ENCODE assay signal across 1 cellular context in the genomic region with DNA sequence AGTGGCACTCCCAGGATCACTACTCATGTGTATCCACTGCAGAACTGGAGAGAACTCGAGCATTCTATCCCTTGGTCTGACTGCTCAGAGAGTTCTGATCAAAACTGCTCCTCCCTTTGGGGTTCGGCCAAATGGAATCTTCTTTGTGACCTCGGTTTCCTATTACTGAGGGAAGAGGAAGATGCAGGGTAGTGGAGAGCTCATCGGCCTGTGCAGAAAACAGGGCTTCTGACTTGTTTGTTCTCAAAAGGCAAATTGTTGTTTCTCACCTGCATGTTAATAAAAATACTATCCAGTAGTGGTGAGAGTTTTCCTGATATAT.
TF ChIP-seq lines count a peak whose summit lies in the region.

No MANE protein-coding gene starts in this region.

TF ChIP-seq in SK-N-SH treated with all-trans-retinoic acid at 6 μM for 48 hours, 23 proteins besides CTCF, POLR2A, EP300 and RAD21 (continued from another document):
- TF ChIP-seq, protein P1, sequence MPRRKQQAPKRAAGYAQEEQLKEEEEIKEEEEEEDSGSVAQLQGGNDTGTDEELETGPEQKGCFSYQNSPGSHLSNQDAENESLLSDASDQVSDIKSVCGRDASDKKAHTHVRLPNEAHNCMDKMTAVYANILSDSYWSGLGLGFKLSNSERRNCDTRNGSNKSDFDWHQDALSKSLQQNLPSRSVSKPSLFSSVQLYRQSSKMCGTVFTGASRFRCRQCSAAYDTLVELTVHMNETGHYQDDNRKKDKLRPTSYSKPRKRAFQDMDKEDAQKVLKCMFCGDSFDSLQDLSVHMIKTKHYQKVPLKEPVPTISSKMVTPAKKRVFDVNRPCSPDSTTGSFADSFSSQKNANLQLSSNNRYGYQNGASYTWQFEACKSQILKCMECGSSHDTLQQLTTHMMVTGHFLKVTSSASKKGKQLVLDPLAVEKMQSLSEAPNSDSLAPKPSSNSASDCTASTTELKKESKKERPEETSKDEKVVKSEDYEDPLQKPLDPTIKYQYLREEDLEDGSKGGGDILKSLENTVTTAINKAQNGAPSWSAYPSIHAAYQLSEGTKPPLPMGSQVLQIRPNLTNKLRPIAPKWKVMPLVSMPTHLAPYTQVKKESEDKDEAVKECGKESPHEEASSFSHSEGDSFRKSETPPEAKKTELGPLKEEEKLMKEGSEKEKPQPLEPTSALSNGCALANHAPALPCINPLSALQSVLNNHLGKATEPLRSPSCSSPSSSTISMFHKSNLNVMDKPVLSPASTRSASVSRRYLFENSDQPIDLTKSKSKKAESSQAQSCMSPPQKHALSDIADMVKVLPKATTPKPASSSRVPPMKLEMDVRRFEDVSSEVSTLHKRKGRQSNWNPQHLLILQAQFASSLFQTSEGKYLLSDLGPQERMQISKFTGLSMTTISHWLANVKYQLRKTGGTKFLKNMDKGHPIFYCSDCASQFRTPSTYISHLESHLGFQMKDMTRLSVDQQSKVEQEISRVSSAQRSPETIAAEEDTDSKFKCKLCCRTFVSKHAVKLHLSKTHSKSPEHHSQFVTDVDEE (CRISPR knock-in tag; IDR thresholded peaks at IDR 0.05): no peak
- TF ChIP-seq, protein P2, sequence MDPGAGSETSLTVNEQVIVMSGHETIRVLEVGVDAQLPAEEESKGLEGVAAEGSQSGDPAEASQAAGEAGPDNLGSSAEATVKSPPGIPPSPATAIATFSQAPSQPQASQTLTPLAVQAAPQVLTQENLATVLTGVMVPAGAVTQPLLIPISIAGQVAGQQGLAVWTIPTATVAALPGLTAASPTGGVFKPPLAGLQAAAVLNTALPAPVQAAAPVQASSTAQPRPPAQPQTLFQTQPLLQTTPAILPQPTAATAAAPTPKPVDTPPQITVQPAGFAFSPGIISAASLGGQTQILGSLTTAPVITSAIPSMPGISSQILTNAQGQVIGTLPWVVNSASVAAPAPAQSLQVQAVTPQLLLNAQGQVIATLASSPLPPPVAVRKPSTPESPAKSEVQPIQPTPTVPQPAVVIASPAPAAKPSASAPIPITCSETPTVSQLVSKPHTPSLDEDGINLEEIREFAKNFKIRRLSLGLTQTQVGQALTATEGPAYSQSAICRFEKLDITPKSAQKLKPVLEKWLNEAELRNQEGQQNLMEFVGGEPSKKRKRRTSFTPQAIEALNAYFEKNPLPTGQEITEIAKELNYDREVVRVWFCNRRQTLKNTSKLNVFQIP (CRISPR knock-in tag; IDR thresholded peaks at IDR 0.05; ENCODE audit: borderline replicate concordance, low read depth): no peak
- TF ChIP-seq ZFP3 (CRISPR knock-in tag; IDR thresholded peaks at IDR 0.05): no peak
- TF ChIP-seq ZNF8 (CRISPR knock-in tag; IDR thresholded peaks at IDR 0.05): no peak
- no peak for TF ChIP-seq TCF4 (CRISPR knock-in tag; IDR thresholded peaks at IDR 0.05; ENCODE audit: borderline replicate concordance)
- TF ChIP-seq, protein P3, sequence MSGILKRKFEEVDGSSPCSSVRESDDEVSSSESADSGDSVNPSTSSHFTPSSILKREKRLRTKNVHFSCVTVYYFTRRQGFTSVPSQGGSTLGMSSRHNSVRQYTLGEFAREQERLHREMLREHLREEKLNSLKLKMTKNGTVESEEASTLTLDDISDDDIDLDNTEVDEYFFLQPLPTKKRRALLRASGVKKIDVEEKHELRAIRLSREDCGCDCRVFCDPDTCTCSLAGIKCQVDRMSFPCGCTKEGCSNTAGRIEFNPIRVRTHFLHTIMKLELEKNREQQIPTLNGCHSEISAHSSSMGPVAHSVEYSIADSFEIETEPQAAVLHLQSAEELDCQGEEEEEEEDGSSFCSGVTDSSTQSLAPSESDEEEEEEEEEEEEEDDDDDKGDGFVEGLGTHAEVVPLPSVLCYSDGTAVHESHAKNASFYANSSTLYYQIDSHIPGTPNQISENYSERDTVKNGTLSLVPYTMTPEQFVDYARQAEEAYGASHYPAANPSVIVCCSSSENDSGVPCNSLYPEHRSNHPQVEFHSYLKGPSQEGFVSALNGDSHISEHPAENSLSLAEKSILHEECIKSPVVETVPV (CRISPR knock-in tag; IDR thresholded peaks at IDR 0.05): no peak
- TF ChIP-seq CSDC2 (CRISPR knock-in tag; IDR thresholded peaks at IDR 0.05): no peak
